Comparison of ENCODE assay signal across 21 cellular contexts in genomic region chr18:7170292-7170691, GRCh38. TPM values are rescaled to one million over a fixed set of nuclear protein-coding genes. Genes with fewer than 3 reads are reported as not detected.
DNase-seq lines count a peak whose midpoint lies in the region; ATAC-seq, FAIRE-seq and TF ChIP-seq lines count a peak whose summit lies in the region.
"Had no signal": no experiment of that assay in that cellular context is flagged by ENCODE, and none has a peak within 500 bp of the region (broad histone marks: within the 10 kb centered on the region; RNA-seq: fewer than 3 reads in every experiment).

No MANE protein-coding gene starts in this region.

- POLR2A ChIA-PET in Caco-2 (lab: Charles Lee), result no interaction called here

- no peak overlapping the region for H3K4me2 ChIP-seq in trophoblast cell (ENCODE audit: low read length)

- H4K12ac ChIP-seq in trophoblast cell (ENCODE audit: low read depth, low read length), result no peak overlapping the region

- peaks cover 46% of the 10 kb centered on the region for H3K4me1 Mint-ChIP-seq in Caco-2 (ENCODE audit: low read depth, unreplicated experiment)
- H3K4me1 Mint-ChIP-seq in Calu3 (ENCODE audit: low read depth, unreplicated experiment), result no peaks in the 10 kb centered on the region
- H3K4me1 Mint-ChIP-seq: CD4-positive, alpha-beta memory T cell had no signal

- H3K14ac ChIP-seq in trophoblast cell (ENCODE audit: low read length), result peak overlapping the region; percentile 22

- intact Hi-C loops in Caco-2 (cut with micrococcal nuclease; ENCODE audit: unreplicated experiment), result loop anchor here (10.0 kb wide), 1 partner anchor 625 kb away; no protein-coding TSS in a partner anchor
- intact Hi-C loops in Calu3 (cut with micrococcal nuclease; ENCODE audit: unreplicated experiment), result no loop called here

- no peak overlapping the region for H3K27ac ChIP-seq in trophoblast cell (ENCODE audit: low read depth, low read length)

- H3K36me3 Mint-ChIP-seq in Caco-2 (ENCODE audit: insufficient read depth, unreplicated experiment) (no peaks in the 10 kb centered on the region), Calu3 (ENCODE audit: insufficient read depth, unreplicated experiment) (no peaks in the 10 kb centered on the region)
- H3K36me3 Mint-ChIP-seq: CD4-positive, alpha-beta memory T cell had no signal

- H2AK5ac ChIP-seq in trophoblast cell (ENCODE audit: low read length), result no peak overlapping the region

- H3K4me3 ChIP-seq in Caco-2 (ENCODE audit: low read depth, low read length) (no peak overlapping the region), trophoblast cell (ENCODE audit: low read depth, low read length) (no peak overlapping the region)
- H3K4me3 ChIP-seq: GM12878, HAP-1 had no signal

- H3K18ac ChIP-seq in trophoblast cell (ENCODE audit: low read length), result no peak overlapping the region

- H2BK5ac ChIP-seq in trophoblast cell (ENCODE audit: low read depth, low read length, poor library complexity), result no peak overlapping the region

- TF ChIP-seq CTCF in Caco-2 (IDR thresholded peaks at IDR 0.05; ENCODE audit: insufficient read depth in 1 of 2, low read depth in 1 of 2, low read length in 1 of 2, severe bottlenecking in 1 of 2, unreplicated experiment in 1 of 2) (no peak), Calu3 (IDR thresholded peaks at IDR 0.05; ENCODE audit: unreplicated experiment) (no peak)

- no peaks in the 10 kb centered on the region for H3K9me3 ChIP-seq in Caco-2
- no peaks in the 10 kb centered on the region for H3K9me3 ChIP-seq in trophoblast cell (ENCODE audit: insufficient read depth, low read depth, low read length)
- H3K9me3 ChIP-seq: HAP-1 had no signal

- WGBS in trophoblast cell (ENCODE audit: extremely low coverage, insufficient coverage, insufficient read length), result no CpG with 5 or more reads among the region's 8 CpGs

- H2BK12ac ChIP-seq in trophoblast cell (ENCODE audit: low read length), result peak overlapping the region; percentile 33

- no peaks in the 10 kb centered on the region for H3K79me2 ChIP-seq in trophoblast cell (ENCODE audit: control insufficient read depth, insufficient read depth, low read length, poor library complexity)

- H3K27me3 Mint-ChIP-seq in Caco-2 (ENCODE audit: insufficient read depth, unreplicated experiment) (no peaks in the 10 kb centered on the region), Calu3 (ENCODE audit: unreplicated experiment) (peaks cover 56% of the 10 kb centered on the region)
- H3K27me3 Mint-ChIP-seq: CD4-positive, alpha-beta memory T cell had no signal

- H2BK120ac ChIP-seq in trophoblast cell (ENCODE audit: insufficient read depth, low read length, poor library complexity), result no peak overlapping the region

- H4K8ac ChIP-seq in trophoblast cell (ENCODE audit: low read depth, low read length), result no peak overlapping the region

- BruUV-seq in Caco-2 (replicated peaks; lab: Mats Ljungman, UMichigan) (no TSS peak), Calu3 (replicated peaks; lab: Mats Ljungman, UMichigan) (no TSS peak)

- H3K4me1 ChIP-seq in Caco-2, result peaks cover 85% of the 10 kb centered on the region
- peaks cover 24 to 40% of the 10 kb centered on the region in 2 experiments for H3K4me1 ChIP-seq in trophoblast cell (ENCODE audit: control insufficient read depth in 1 of 2, insufficient read depth in 2 of 2, low read length in 2 of 2)
- H3K4me1 ChIP-seq: HAP-1 had no signal

- H3K4ac ChIP-seq in trophoblast cell (ENCODE audit: low read depth, low read length), result no peak overlapping the region

- H3K27me3 ChIP-seq in Caco-2 (replicated peaks; ENCODE audit: control insufficient read depth, insufficient read depth, low read length), result no peaks in the 10 kb centered on the region
- H3K27me3 ChIP-seq in trophoblast cell (ENCODE audit: insufficient read depth, low read length), result no peaks in the 10 kb centered on the region

- H3K36me3 ChIP-seq in Caco-2 (ENCODE audit: control insufficient read depth, insufficient read depth, low read length) (no peaks in the 10 kb centered on the region), trophoblast cell (ENCODE audit: control insufficient read depth in 1 of 2, insufficient read depth in 2 of 2, low read length in 2 of 2) (no peaks in the 10 kb centered on the region)
- H3K36me3 ChIP-seq: HAP-1 had no signal

- no peak overlapping the region for H3K9ac ChIP-seq in trophoblast cell (ENCODE audit: low read length)

- H3K79me1 ChIP-seq in trophoblast cell (ENCODE audit: low read length), result peaks cover 18% of the 10 kb centered on the region

- H2AFZ ChIP-seq in trophoblast cell (ENCODE audit: insufficient read depth, low read length, poor library complexity), result no peak overlapping the region

- H3K4me3 Mint-ChIP-seq in Caco-2 (ENCODE audit: unreplicated experiment) (no peak overlapping the region), Calu3 (ENCODE audit: low read depth, unreplicated experiment) (no peak overlapping the region)
- H3K4me3 Mint-ChIP-seq: CD4-positive, alpha-beta memory T cell had no signal

- no peak overlapping the region for H3K23ac ChIP-seq in trophoblast cell (ENCODE audit: low read length)

- no peak overlapping the region for H4K91ac ChIP-seq in trophoblast cell (ENCODE audit: low read depth, low read length)

- CTCF ChIA-PET in Caco-2 (lab: Charles Lee), result interaction anchor here (1.5 kb wide), 1 partner anchor 12 kb away, joined by 5 read pairs; no protein-coding TSS in a partner anchor
- CTCF ChIA-PET in Calu3 (lab: Charles Lee), result no interaction called here

- FAIRE-seq in urothelium cell line (lab: Jason Lieb, UNC), result no peak
- FAIRE-seq: D721Med, GM12878, H54 had no signal

- H3K27ac Mint-ChIP-seq in Caco-2 (ENCODE audit: unreplicated experiment) (peak overlapping the region; percentile 44), Calu3 (ENCODE audit: unreplicated experiment) (no peak overlapping the region)
- H3K27ac Mint-ChIP-seq: CD4-positive, alpha-beta memory T cell had no signal

- no peaks in the 10 kb centered on the region for H3K9me3 Mint-ChIP-seq in Caco-2 (ENCODE audit: unreplicated experiment)
- no peaks in the 10 kb centered on the region for H3K9me3 Mint-ChIP-seq in Calu3 (ENCODE audit: low read depth, unreplicated experiment)

- DNase-seq in Caco-2 (no peak), Calu3 (peak; percentile 5), dedifferentiated amniotic fluid mesenchymal stem cell (ENCODE audit: extremely low spot score) (peak; percentile 9), trophoblast cell (no peak), anterior cingulate cortex (lab: John Stamatoyannopoulos, UW) (no peak), urothelium cell line (ENCODE audit: low spot score) (no peak), NCI-H1694 (lab: John Stamatoyannopoulos, UW) (no peak)
- DNase-seq: C1 segment of cervical spinal cord; CD4-positive, alpha-beta memory T cell; COR-L47; DMS 273 treated with DMSO at 0.1 percent for 48 hours; DMS79; EL; GDM1; GOT3 had no signal

- no peak for ATAC-seq in GM18519 (IDR thresholded peaks at IDR 0.05; ENCODE audit: low FRiP score, unreplicated experiment)
- ATAC-seq: GM12878 had no signal

RNA-seq across cellular contexts. Expression of gene LAMA1, which starts 52.7 kb away (rescaled TPM):
- total RNA-seq in Caco-2 (2022) (122 and 129 TPM in 2 replicates), Calu3 (2022) (not detected in 2 replicates)
- polyA plus RNA-seq in trophoblast cell (2013), result 113 and 116 TPM in 2 replicates
- total RNA-seq: A673; CD4-positive, alpha-beta memory T cell had no signal
- polyA plus RNA-seq: CD4-positive, alpha-beta memory T cell had no signal

Comparison
In these comparisons a context has a peak if more than half of its experiments do, and no peak if none do; other contexts are left out.
1. DNase-seq: peak in Calu3 (single experiment) and dedifferentiated amniotic fluid mesenchymal stem cell (single experiment); none in Caco-2 (0 of 2), trophoblast cell (0 of 2), anterior cingulate cortex (0 of 58), urothelium cell line (single experiment) and NCI-H1694 (single experiment).
2. RNA of gene LAMA1, which starts 52.7 kb away (total RNA-seq): 122 to 129 TPM in Caco-2; not detected in Calu3; every median in the first group is over 100 times any median in the second.